10 cellular contexts compared by ENCODE assay signal in genomic region chr9:116951588-116952433, GRCh38.
A peak's percentile ranks its signal among the peaks of the same experiment; 100 is the strongest.
DNase-seq lines count a peak whose midpoint lies in the region; ATAC-seq, FAIRE-seq and TF ChIP-seq lines count a peak whose summit lies in the region.
"Had no signal": no experiment of that assay in that cellular context is flagged by ENCODE, and none has a peak within 500 bp of the region (broad histone marks: within the 10 kb centered on the region; RNA-seq: fewer than 3 reads in every experiment).

No MANE protein-coding gene starts in this region.

- H3K4me3 Mint-ChIP-seq in activated T-helper 17 cell treated with anti-CD3 and anti-CD28 coated beads, Interleukin-2, amount 50 U/mL, for 72 hours, result no peak overlapping the region
- H3K4me3 Mint-ChIP-seq in activated CD4-positive, alpha-beta T cell treated with anti-CD3 and anti-CD28 coated beads, Interleukin-2, amount 10 ng/mL, durations not matched to agents 7 days and 5 days, result no peak overlapping the region
- H3K4me3 Mint-ChIP-seq: CD4-positive, alpha-beta memory T cell had no signal

- no peak overlapping the region for H3K27ac ChIP-seq in small intestine (ENCODE audit: low read depth in 1 of 2, low read length in 1 of 2)

- DNase-seq in AG04449 (ENCODE audit: low read depth, low spot score), result peak; percentile 93
- no peak for DNase-seq in HAP-1 (ENCODE audit: low spot score in 2 of 2)
- DNase-seq in small intestine, result no peak
- DNase-seq in activated CD4-positive, alpha-beta T cell treated with anti-CD3 and anti-CD28 coated beads, Interleukin-2, amount 10 ng/mL, durations not matched to agents 7 days and 5 days, result no peak
- DNase-seq in activated CD8-positive, alpha-beta memory T cell treated with anti-CD3 and anti-CD28 coated beads, Interleukin-2, amount 50 U/mL, for 4 hours, result no peak
- DNase-seq: CD4-positive, alpha-beta memory T cell; Karpas-422 had no signal

- CTCF ChIA-PET in AG04449 (lab: Yijun Ruan, JAX), result interaction anchor here (0.9 kb wide), 1 partner anchor 10 kb away, joined by 4 read pairs; no protein-coding TSS in a partner anchor
- CTCF ChIA-PET in activated CD4-positive, alpha-beta T cell treated with anti-CD3 and anti-CD28 coated beads, Interleukin-2, amount 10 ng/mL, durations not matched to agents 7 days and 5 days (lab: Charles Lee), result no interaction called here

- ATAC-seq in GM19035 (IDR thresholded peaks at IDR 0.05; ENCODE audit: unreplicated experiment) (peak; percentile 73), HG02973 (IDR thresholded peaks at IDR 0.05; ENCODE audit: unreplicated experiment) (peak; percentile 77)
- ATAC-seq in activated T-helper 17 cell treated with anti-CD3 and anti-CD28 coated beads, Interleukin-2, amount 50 U/mL, for 72 hours (replicated peaks), result peak; percentile 16

- no peak overlapping the region for H3K27ac Mint-ChIP-seq in activated T-helper 17 cell treated with anti-CD3 and anti-CD28 coated beads, Interleukin-2, amount 50 U/mL, for 72 hours
- no peak overlapping the region for H3K27ac Mint-ChIP-seq in activated CD4-positive, alpha-beta T cell treated with anti-CD3 and anti-CD28 coated beads, Interleukin-2, amount 10 ng/mL, durations not matched to agents 7 days and 5 days
- H3K27ac Mint-ChIP-seq: CD4-positive, alpha-beta memory T cell had no signal

- H3K4me1 Mint-ChIP-seq in activated T-helper 17 cell treated with anti-CD3 and anti-CD28 coated beads, Interleukin-2, amount 50 U/mL, for 72 hours, result no peaks in the 10 kb centered on the region
- H3K4me1 Mint-ChIP-seq in activated CD4-positive, alpha-beta T cell treated with anti-CD3 and anti-CD28 coated beads, Interleukin-2, amount 10 ng/mL, durations not matched to agents 7 days and 5 days, result no peaks in the 10 kb centered on the region
- H3K4me1 Mint-ChIP-seq: CD4-positive, alpha-beta memory T cell had no signal

- H3K4me1 ChIP-seq in HAP-1 (no peaks in the 10 kb centered on the region), small intestine (ENCODE audit: control insufficient read depth in 2 of 2, insufficient read depth in 1 of 2, low read depth in 1 of 2, low read length in 1 of 2) (no peaks in the 10 kb centered on the region)

- no peak for TF ChIP-seq CTCF in AG04449 (IDR thresholded peaks at IDR 0.05; ENCODE audit: insufficient read depth, low read length, missing control alignments)

- in situ Hi-C loops in HAP-1 (cut with MboI; ENCODE audit: low sequenced_read_pairs), result no loop called here

- WGBS in small intestine, 3 donors, result 80 to 84% (median 84%) methylated on average over 3 of the region's 3 CpGs

- peaks cover 4% of the 10 kb centered on the region for H3K27me3 Mint-ChIP-seq in activated T-helper 17 cell treated with anti-CD3 and anti-CD28 coated beads, Interleukin-2, amount 50 U/mL, for 72 hours
- H3K27me3 Mint-ChIP-seq in activated CD4-positive, alpha-beta T cell treated with anti-CD3 and anti-CD28 coated beads, Interleukin-2, amount 10 ng/mL, durations not matched to agents 7 days and 5 days, result no peaks in the 10 kb centered on the region
- H3K27me3 Mint-ChIP-seq: CD4-positive, alpha-beta memory T cell had no signal

- H3K4me3 ChIP-seq in AG04449 (ENCODE audit: low read depth, low read length) (no peak overlapping the region), HAP-1 (no peak overlapping the region), small intestine (ENCODE audit: low read depth in 1 of 2, low read length in 2 of 2) (no peak overlapping the region)

- H3K36me3 ChIP-seq in HAP-1 (replicated peaks) (no peaks in the 10 kb centered on the region), small intestine (ENCODE audit: control insufficient read depth in 2 of 2, insufficient read depth in 2 of 2, low read length in 2 of 2) (no peaks in the 10 kb centered on the region)

- H3K9me3 Mint-ChIP-seq in activated T-helper 17 cell treated with anti-CD3 and anti-CD28 coated beads, Interleukin-2, amount 50 U/mL, for 72 hours, result peaks cover 6% of the 10 kb centered on the region
- H3K9me3 Mint-ChIP-seq in activated CD4-positive, alpha-beta T cell treated with anti-CD3 and anti-CD28 coated beads, Interleukin-2, amount 10 ng/mL, durations not matched to agents 7 days and 5 days, result peaks cover 2% of the 10 kb centered on the region

- no peaks in the 10 kb centered on the region for H3K9me3 ChIP-seq in HAP-1
- H3K9me3 ChIP-seq in small intestine (ENCODE audit: control insufficient read depth, low read depth), result no peaks in the 10 kb centered on the region

- FAIRE-seq in small intestine (lab: Jason Lieb, UNC), result no peak

- no peaks in the 10 kb centered on the region for H3K27me3 ChIP-seq in HAP-1 (ENCODE audit: low read depth)
- H3K27me3 ChIP-seq in small intestine (ENCODE audit: control insufficient read depth in 2 of 2, insufficient read depth in 2 of 2, low read length in 2 of 2), result no peaks in the 10 kb centered on the region

- POLR2A ChIA-PET in AG04449 (lab: Yijun Ruan, JAX), result interaction anchor here (1.2 to 1.4 kb wide), 2 partner anchors 13 to 33 kb away, joined by 3 to 6 read pairs; no protein-coding TSS in a partner anchor
- POLR2A ChIA-PET in activated CD4-positive, alpha-beta T cell treated with anti-CD3 and anti-CD28 coated beads, Interleukin-2, amount 10 ng/mL, durations not matched to agents 7 days and 5 days (lab: Charles Lee), result no interaction called here

- H3K36me3 Mint-ChIP-seq in activated T-helper 17 cell treated with anti-CD3 and anti-CD28 coated beads, Interleukin-2, amount 50 U/mL, for 72 hours (ENCODE audit: low read depth), result no peaks in the 10 kb centered on the region
- H3K36me3 Mint-ChIP-seq in activated CD4-positive, alpha-beta T cell treated with anti-CD3 and anti-CD28 coated beads, Interleukin-2, amount 10 ng/mL, durations not matched to agents 7 days and 5 days (ENCODE audit: low read depth), result no peaks in the 10 kb centered on the region
- H3K36me3 Mint-ChIP-seq: CD4-positive, alpha-beta memory T cell had no signal

Comparison
In these comparisons a context has a peak if more than half of its experiments do, and no peak if none do; other contexts are left out.
1. ATAC-seq: peak in every context shown above with its lines; median percentile 77 in HG02973; 73 in GM19035; 16 in activated T-helper 17 cell treated with anti-CD3 and anti-CD28 coated beads, Interleukin-2, amount 50 U/mL, for 72 hours.